13 cellular contexts compared by ENCODE assay signal in the genomic region with DNA sequence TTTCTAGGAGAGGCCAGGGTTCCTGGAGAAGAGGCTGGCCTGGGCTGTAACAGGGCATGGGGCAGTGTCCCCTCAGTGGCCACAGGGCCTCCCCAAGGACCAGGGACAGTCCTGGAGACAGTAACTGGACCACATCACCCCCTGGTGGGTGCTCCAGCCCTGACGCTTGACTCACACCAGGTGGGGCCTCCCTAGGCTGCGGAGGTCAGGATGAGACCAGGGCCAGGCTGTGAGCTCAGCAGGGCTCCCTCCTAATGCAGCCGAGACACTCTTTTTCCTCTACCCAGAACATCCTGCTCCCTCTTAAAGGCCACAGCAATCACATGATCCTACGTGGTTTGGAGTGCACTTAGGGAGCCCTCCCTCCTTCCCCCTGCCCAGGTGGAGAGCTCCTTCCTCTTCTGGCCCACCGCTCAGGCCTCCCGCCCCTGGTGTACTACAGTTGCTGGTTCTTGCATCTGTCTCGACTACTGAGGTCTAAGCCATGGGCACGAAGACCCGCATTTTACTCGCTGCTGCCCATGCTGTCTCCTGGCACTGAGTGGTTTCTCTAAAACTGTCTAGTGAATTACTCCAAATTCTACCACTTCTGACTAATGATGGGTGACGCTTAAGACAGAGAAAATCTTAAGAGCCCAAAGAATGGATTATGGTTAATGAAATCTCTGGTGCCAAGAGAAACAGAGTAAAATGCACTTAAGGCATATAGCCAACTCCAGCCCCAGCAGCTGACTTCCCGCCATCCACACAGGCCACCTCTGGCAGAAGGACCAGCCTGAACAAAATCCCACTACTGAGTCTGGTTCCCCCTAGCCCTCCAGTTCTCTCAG.
DNase-seq lines count a peak whose midpoint lies in the region; ATAC-seq and TF ChIP-seq lines count a peak whose summit lies in the region.
"Had no signal": no experiment of that assay in that cellular context is flagged by ENCODE, and none has a peak within 500 bp of the region (broad histone marks: within the 10 kb centered on the region; RNA-seq: fewer than 3 reads in every experiment).

No MANE protein-coding gene starts in this region.

- no peaks in the 10 kb centered on the region for H3K36me3 Mint-ChIP-seq in CD14-positive monocyte
- H3K36me3 Mint-ChIP-seq: brain; naive thymus-derived CD4-positive, alpha-beta T cell had no signal

- H3K27me3 ChIP-seq in GM06990 (replicated peaks; ENCODE audit: control insufficient read depth, insufficient read depth, low read length), result no peaks in the 10 kb centered on the region; the same call in 1 of the 2 replicates
- H3K27me3 ChIP-seq in WERI-Rb-1 (ENCODE audit: insufficient read depth, low read depth, severe bottlenecking), result no peaks in the 10 kb centered on the region
- no peaks in the 10 kb centered on the region for H3K27me3 ChIP-seq in kidney epithelial cell (ENCODE audit: control insufficient read depth, insufficient read depth, low read length)
- H3K27me3 ChIP-seq: SJCRH30, testis had no signal

- no peak overlapping the region for H3K27ac Mint-ChIP-seq in CD14-positive monocyte
- H3K27ac Mint-ChIP-seq: brain; naive thymus-derived CD4-positive, alpha-beta T cell had no signal

- H3K9me3 ChIP-seq in WERI-Rb-1 (ENCODE audit: severe bottlenecking), result no peaks in the 10 kb centered on the region
- H3K9me3 ChIP-seq: SJCRH30, testis had no signal

- peak; percentile 25 for DNase-seq in CD14-positive monocyte (ENCODE audit: low spot score)
- no peak for DNase-seq in GM06990 (ENCODE audit: extremely low read depth, insufficient read length)
- DNase-seq in WERI-Rb-1, result peak; percentile 80
- no peak for DNase-seq in kidney epithelial cell (ENCODE audit: low read depth)
- DNase-seq in CD1c-positive myeloid dendritic cell (ENCODE audit: extremely low spot score), result no peak
- no peak for DNase-seq in pons (ENCODE audit: low spot score)
- DNase-seq: naive thymus-derived CD4-positive, alpha-beta T cell; NCI-H1436; NCI-H748 treated with DMSO at 0.1 percent for 48 hours; SJCRH30; testis had no signal

- no peak overlapping the region for H3K4me3 ChIP-seq in GM06990 (replicated peaks; ENCODE audit: low read depth, low read length)
- H3K4me3 ChIP-seq in WERI-Rb-1 (ENCODE audit: low read depth, low read length), result no peak overlapping the region
- no peak overlapping the region for H3K4me3 ChIP-seq in kidney epithelial cell (ENCODE audit: low read depth, low read length)
- H3K4me3 ChIP-seq: SJCRH30, testis had no signal

- intact Hi-C loops in CD14-positive monocyte (cut with micrococcal nuclease), result no loop called here

- H3K36me3 ChIP-seq in GM06990 (ENCODE audit: control insufficient read depth, insufficient read depth, low read length) (no peaks in the 10 kb centered on the region), WERI-Rb-1 (no peaks in the 10 kb centered on the region), kidney epithelial cell (ENCODE audit: control insufficient read depth, insufficient read depth, low read length) (no peaks in the 10 kb centered on the region)
- H3K36me3 ChIP-seq: SJCRH30 had no signal

- peaks cover 0 to 2% (median 0%) of the 10 kb centered on the region in 7 donors for H3K9me3 Mint-ChIP-seq in CD14-positive monocyte
- H3K9me3 Mint-ChIP-seq: brain; naive thymus-derived CD4-positive, alpha-beta T cell had no signal

- H3K27me3 Mint-ChIP-seq in CD14-positive monocyte (ENCODE audit: low read depth in 3 of 3), result peaks cover 7 to 15% (median 13%) of the 10 kb centered on the region in 3 donors

- no peak overlapping the region for H3K27ac ChIP-seq in WERI-Rb-1
- H3K27ac ChIP-seq: SJCRH30, testis had no signal

- peaks cover 15% of the 10 kb centered on the region for H3K4me1 Mint-ChIP-seq in CD14-positive monocyte
- H3K4me1 Mint-ChIP-seq: brain had no signal

- ATAC-seq in HG03378 (IDR thresholded peaks at IDR 0.05; ENCODE audit: unreplicated experiment), result no peak
- ATAC-seq: naive thymus-derived CD4-positive, alpha-beta T cell had no signal

- H3K4me3 Mint-ChIP-seq in CD14-positive monocyte, result no peak overlapping the region
- H3K4me3 Mint-ChIP-seq: brain; naive thymus-derived CD4-positive, alpha-beta T cell had no signal

- TF ChIP-seq CTCF in CD14-positive monocyte (IDR thresholded peaks at IDR 0.05) (no peak), GM06990 (IDR thresholded peaks at IDR 0.05; ENCODE audit: insufficient read depth, low read length, poor library complexity, severe bottlenecking) (peak; percentile 10), WERI-Rb-1 (IDR thresholded peaks at IDR 0.05; ENCODE audit: low read depth, low read length) (peak; percentile 89), kidney epithelial cell (IDR thresholded peaks at IDR 0.05; ENCODE audit: insufficient read depth, low read length, poor library complexity, severe bottlenecking) (peak; percentile 8)

Comparison
In these comparisons a context has a peak if more than half of its experiments do, and no peak if none do; other contexts are left out.
1. DNase-seq: peak in CD14-positive monocyte (single experiment) and WERI-Rb-1 (single experiment); none in GM06990 (single experiment), kidney epithelial cell (single experiment), CD1c-positive myeloid dendritic cell (single experiment) and pons (single experiment).